In genomic region chr20:13085275-13085674, GRCh38 we compare ENCODE assay signal across 25 cellular contexts.
"Had no signal": no experiment of that assay in that cellular context is flagged by ENCODE, and none has a peak within 500 bp of the region (broad histone marks: within the 10 kb centered on the region; RNA-seq: fewer than 3 reads in every experiment).

No MANE protein-coding gene starts in this region.

- H3K36me3 ChIP-seq: cardiac muscle cell, gastroesophageal sphincter, neural progenitor cell, transverse colon, uterus, WERI-Rb-1 had no signal

- H3K4me2 ChIP-seq: neural progenitor cell had no signal

- H3K9ac ChIP-seq: neural progenitor cell had no signal

- H2AFZ ChIP-seq: neural progenitor cell had no signal

- DNase-seq: activated CD4-positive, alpha-beta T cell treated with anti-CD3 and anti-CD28 coated beads, Interleukin-2, amount 10 ng/mL, durations not matched to agents 7 days and 5 days; activated CD4-positive, CD25-positive, alpha-beta regulatory T cell treated with anti-CD3 and anti-CD28 coated beads, Interleukin-2, amount 50 U/mL, for 72 hours; activated CD8-positive, alpha-beta memory T cell treated with anti-CD3 and anti-CD28 coated beads, Interleukin-2, amount 10 ng/mL, durations not matched to agents 7 days and 5 days; activated CD8-positive, alpha-beta T cell treated with anti-CD3 and anti-CD28 coated beads for 36 hours; activated effector memory CD4-positive, alpha-beta T cell treated with anti-CD3 and anti-CD28 coated beads, Interleukin-2, amount 50 U/mL, for 16 hours; activated naive CD4-positive, alpha-beta T cell treated with anti-CD3 and anti-CD28 coated beads, Interleukin-2, amount 10 ng/mL, durations not matched to agents 7 days and 5 days; activated T-cell treated with anti-CD3 and anti-CD28 coated beads for 4 hours; amygdala; cortex of kidney; endodermal cell; head of caudate nucleus; hypothalamus; left colon; mesendoderm; naive thymus-derived CD8-positive, alpha-beta T cell; posterior cingulate gyrus; retina; transverse colon; uterus; WERI-Rb-1 had no signal

- H3K9me3 ChIP-seq: gastroesophageal sphincter, transverse colon, uterus had no signal

- H3K4me1 ChIP-seq: gastroesophageal sphincter, neural progenitor cell, uterus had no signal

- H3K27me3 ChIP-seq: cardiac muscle cell, gastroesophageal sphincter, neural progenitor cell, transverse colon, uterus had no signal

- H3K4me3 ChIP-seq: cardiac muscle cell, gastroesophageal sphincter, neural progenitor cell, skin epidermis, transverse colon, uterus had no signal

- H3K27ac ChIP-seq: cardiac muscle cell, epithelial cell of prostate, gastroesophageal sphincter, neural progenitor cell, skin epidermis, transverse colon, uterus, WERI-Rb-1 had no signal
